In genomic region chr18:55268629-55269275, GRCh38 we compare ENCODE assay signal across 12 cellular contexts.
A peak's percentile ranks its signal among the peaks of the same experiment; 100 is the strongest.
DNase-seq lines count a peak whose midpoint lies in the region; ATAC-seq and TF ChIP-seq lines count a peak whose summit lies in the region.
"Had no signal": no experiment of that assay in that cellular context is flagged by ENCODE, and none has a peak within 500 bp of the region (broad histone marks: within the 10 kb centered on the region; RNA-seq: fewer than 3 reads in every experiment).

No MANE protein-coding gene starts in this region.

- H3K4me3 ChIP-seq in sigmoid colon = no peak overlapping the region

- H3K27me3 ChIP-seq in sigmoid colon = no peaks in the 10 kb centered on the region

- H3K36me3 Mint-ChIP-seq in memory B cell = peaks cover 45% of the 10 kb centered on the region
- no peaks in the 10 kb centered on the region for H3K36me3 Mint-ChIP-seq in activated naive CD4-positive, alpha-beta T cell treated with anti-CD3 and anti-CD28 coated beads, Interleukin-2, amount 10 ng/mL, durations not matched to agents 7 days and 5 days
- H3K36me3 Mint-ChIP-seq in activated T-helper 1 cell treated with anti-CD3 and anti-CD28 coated beads, Interleukin-12 subunit alpha, Interleukin-12 subunit beta, Interleukin-2, Interleukin-4 antibody, amounts not matched to agents 30 ng/mL and 10 ng/mL and 1 ng/mL, durations not matched to agents 14 hours and 24 hours and 36 hours (ENCODE audit: low read depth) = no peaks in the 10 kb centered on the region

- H3K27ac ChIP-seq in sigmoid colon = no peak overlapping the region
- H3K27ac ChIP-seq: parathyroid adenoma had no signal

- H3K9me3 Mint-ChIP-seq in memory B cell = no peaks in the 10 kb centered on the region
- H3K9me3 Mint-ChIP-seq in activated naive CD4-positive, alpha-beta T cell treated with anti-CD3 and anti-CD28 coated beads, Interleukin-2, amount 10 ng/mL, durations not matched to agents 7 days and 5 days = no peaks in the 10 kb centered on the region
- no peaks in the 10 kb centered on the region for H3K9me3 Mint-ChIP-seq in activated T-helper 1 cell treated with anti-CD3 and anti-CD28 coated beads, Interleukin-12 subunit alpha, Interleukin-12 subunit beta, Interleukin-2, Interleukin-4 antibody, amounts not matched to agents 30 ng/mL and 10 ng/mL and 1 ng/mL, durations not matched to agents 14 hours and 24 hours and 36 hours
- H3K9me3 Mint-ChIP-seq: T-helper 1 cell treated with Interleukin-12 subunit alpha and Interleukin-12 subunit beta and Interleukin-4 antibody, amounts not matched to agents 30 μg/mL and 1 μg/mL, for 36 hours had no signal

- no peak for TF ChIP-seq POLR2A in sigmoid colon (IDR thresholded peaks at IDR 0.05)

- ATAC-seq in GM18870 (IDR thresholded peaks at IDR 0.05; ENCODE audit: unreplicated experiment) = peak; percentile 42
- ATAC-seq in GM21786 (IDR thresholded peaks at IDR 0.05; ENCODE audit: unreplicated experiment) = peak; percentile 59
- peak; percentile 31 for ATAC-seq in HG03469 (IDR thresholded peaks at IDR 0.05; ENCODE audit: unreplicated experiment)
- peak; percentile 41 for ATAC-seq in memory B cell (ENCODE audit: low read depth)

- CTCF ChIA-PET in activated naive CD4-positive, alpha-beta T cell treated with anti-CD3 and anti-CD28 coated beads, Interleukin-2, amount 10 ng/mL, durations not matched to agents 7 days and 5 days (lab: Charles Lee) = interaction anchor here (1.3 kb wide), 1 partner anchor 34 kb away, joined by 6 read pairs; no protein-coding TSS in a partner anchor

- H3K27ac Mint-ChIP-seq in memory B cell = peak overlapping the region; percentile 98
- H3K27ac Mint-ChIP-seq in activated naive CD4-positive, alpha-beta T cell treated with anti-CD3 and anti-CD28 coated beads, Interleukin-2, amount 10 ng/mL, durations not matched to agents 7 days and 5 days = no peak overlapping the region
- no peak overlapping the region for H3K27ac Mint-ChIP-seq in activated T-helper 1 cell treated with anti-CD3 and anti-CD28 coated beads, Interleukin-12 subunit alpha, Interleukin-12 subunit beta, Interleukin-2, Interleukin-4 antibody, amounts not matched to agents 30 ng/mL and 10 ng/mL and 1 ng/mL, durations not matched to agents 14 hours and 24 hours and 36 hours
- H3K27ac Mint-ChIP-seq: T-helper 1 cell treated with Interleukin-12 subunit alpha and Interleukin-12 subunit beta and Interleukin-4 antibody, amounts not matched to agents 30 μg/mL and 1 μg/mL, for 36 hours had no signal

- WGBS in sigmoid colon, 2 donors = 86 to 92% methylated on average over 5 of the region's 5 CpGs

- no peak for TF ChIP-seq CTCF in sigmoid colon (IDR thresholded peaks at IDR 0.05)

- no peak for TF ChIP-seq EP300 in sigmoid colon (IDR thresholded peaks at IDR 0.05)

- H3K36me3 ChIP-seq in sigmoid colon = peaks cover 0 to 59% (median 25%) of the 10 kb centered on the region in 4 donors

- H3K4me3 Mint-ChIP-seq in memory B cell = peak overlapping the region; percentile 25
- H3K4me3 Mint-ChIP-seq in activated naive CD4-positive, alpha-beta T cell treated with anti-CD3 and anti-CD28 coated beads, Interleukin-2, amount 10 ng/mL, durations not matched to agents 7 days and 5 days = no peak overlapping the region
- H3K4me3 Mint-ChIP-seq in activated T-helper 1 cell treated with anti-CD3 and anti-CD28 coated beads, Interleukin-12 subunit alpha, Interleukin-12 subunit beta, Interleukin-2, Interleukin-4 antibody, amounts not matched to agents 30 ng/mL and 10 ng/mL and 1 ng/mL, durations not matched to agents 14 hours and 24 hours and 36 hours = no peak overlapping the region
- H3K4me3 Mint-ChIP-seq: T-helper 1 cell treated with Interleukin-12 subunit alpha and Interleukin-12 subunit beta and Interleukin-4 antibody, amounts not matched to agents 30 μg/mL and 1 μg/mL, for 36 hours had no signal

- no peaks in the 10 kb centered on the region for H3K27me3 Mint-ChIP-seq in memory B cell
- H3K27me3 Mint-ChIP-seq in activated naive CD4-positive, alpha-beta T cell treated with anti-CD3 and anti-CD28 coated beads, Interleukin-2, amount 10 ng/mL, durations not matched to agents 7 days and 5 days = no peaks in the 10 kb centered on the region
- H3K27me3 Mint-ChIP-seq in activated T-helper 1 cell treated with anti-CD3 and anti-CD28 coated beads, Interleukin-12 subunit alpha, Interleukin-12 subunit beta, Interleukin-2, Interleukin-4 antibody, amounts not matched to agents 30 ng/mL and 10 ng/mL and 1 ng/mL, durations not matched to agents 14 hours and 24 hours and 36 hours (ENCODE audit: insufficient read depth) = no peaks in the 10 kb centered on the region

- DNase-seq in memory B cell (ENCODE audit: low spot score in 2 of 2) (no peak), GM03348 (ENCODE audit: low spot score) (no peak), sigmoid colon (no peak)
- DNase-seq in activated naive CD4-positive, alpha-beta T cell treated with anti-CD3 and anti-CD28 coated beads, Interleukin-2, amount 10 ng/mL, durations not matched to agents 7 days and 5 days = no peak
- no peak for DNase-seq in activated T-helper 1 cell treated with anti-CD3 and anti-CD28 coated beads, Interleukin-12 subunit alpha, Interleukin-12 subunit beta, Interleukin-2, Interleukin-4 antibody, amounts not matched to agents 30 ng/mL and 10 ng/mL and 1 ng/mL, durations not matched to agents 14 hours and 24 hours and 36 hours (ENCODE audit: low spot score)
- DNase-seq: DMS79 treated with DMSO at 0.1 percent for 48 hours, NCI-H2081 had no signal

- intact Hi-C loops in sigmoid colon (cut with DNase I) = no loop called here
- intact Hi-C loops in activated T-helper 1 cell treated with anti-CD3 and anti-CD28 coated beads, Interleukin-12 subunit alpha, Interleukin-12 subunit beta, Interleukin-2, Interleukin-4 antibody, amounts not matched to agents 30 ng/mL and 10 ng/mL and 1 ng/mL, durations not matched to agents 14 hours and 24 hours and 36 hours (cut with micrococcal nuclease) = no loop called here

- H3K9me3 ChIP-seq in sigmoid colon = no peaks in the 10 kb centered on the region

- H3K4me1 Mint-ChIP-seq in memory B cell = peaks cover 59% of the 10 kb centered on the region
- no peaks in the 10 kb centered on the region for H3K4me1 Mint-ChIP-seq in activated naive CD4-positive, alpha-beta T cell treated with anti-CD3 and anti-CD28 coated beads, Interleukin-2, amount 10 ng/mL, durations not matched to agents 7 days and 5 days
- H3K4me1 Mint-ChIP-seq in activated T-helper 1 cell treated with anti-CD3 and anti-CD28 coated beads, Interleukin-12 subunit alpha, Interleukin-12 subunit beta, Interleukin-2, Interleukin-4 antibody, amounts not matched to agents 30 ng/mL and 10 ng/mL and 1 ng/mL, durations not matched to agents 14 hours and 24 hours and 36 hours (ENCODE audit: low read depth) = no peaks in the 10 kb centered on the region

- H3K4me1 ChIP-seq in sigmoid colon = peaks cover 0 to 38% (median 24%) of the 10 kb centered on the region in 4 donors
